Comparison of ENCODE assay signal across 18 cellular contexts in the genomic region with DNA sequence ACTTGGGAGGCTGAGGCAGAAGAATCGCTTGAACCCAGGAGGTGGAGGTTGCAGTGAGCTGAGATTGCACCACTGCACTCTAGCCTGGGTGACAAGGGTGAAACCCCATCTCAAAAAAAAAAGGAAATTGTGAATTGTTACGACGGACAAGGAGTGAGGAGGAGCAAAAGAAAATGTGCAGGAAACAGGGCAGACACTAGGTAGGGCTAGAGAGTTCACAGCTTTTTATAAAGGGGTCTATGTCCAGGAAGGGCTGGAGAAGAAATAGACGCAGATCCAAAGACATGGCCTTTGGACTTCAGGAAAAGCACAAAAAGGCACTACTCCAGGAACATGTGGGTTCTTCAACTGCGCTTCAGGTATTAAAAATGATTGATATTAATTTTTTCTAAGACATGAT. TPM values are rescaled to one million over a fixed set of nuclear protein-coding genes. Genes with fewer than 3 reads are reported as not detected.
A peak's percentile ranks its signal among the peaks of the same experiment; 100 is the strongest.
DNase-seq lines count a peak whose midpoint lies in the region; ATAC-seq and TF ChIP-seq lines count a peak whose summit lies in the region.
"Had no signal": no experiment of that assay in that cellular context is flagged by ENCODE, and none has a peak within 500 bp of the region (broad histone marks: within the 10 kb centered on the region; RNA-seq: fewer than 3 reads in every experiment).

No MANE protein-coding gene starts in this region.

- no peak for TF ChIP-seq CTCF in activated CD8-positive, alpha-beta T cell treated with anti-CD3 and anti-CD28 coated beads for 36 hours (IDR thresholded peaks at IDR 0.05)
- TF ChIP-seq CTCF in NB4 (IDR thresholded peaks at IDR 0.05; ENCODE audit: low read depth, low read length) (peak; percentile 24), choroid plexus epithelial cell (conservative IDR thresholded peaks at IDR 0.05; ENCODE audit: low read depth, low read length) (peak; percentile 31), osteocyte (IDR thresholded peaks at IDR 0.05) (no peak), testis (IDR thresholded peaks at IDR 0.05) (no peak)

- intact Hi-C loops in activated CD8-positive, alpha-beta T cell treated with anti-CD3 and anti-CD28 coated beads for 36 hours (cut with micrococcal nuclease), result no loop called here
- intact Hi-C loops in testis (cut with DNase I; ENCODE audit: low total_unique reads), result no loop called here

- no peak overlapping the region for H3K4me3 Mint-ChIP-seq in activated CD8-positive, alpha-beta T cell treated with anti-CD3 and anti-CD28 coated beads for 36 hours
- no peak overlapping the region for H3K4me3 Mint-ChIP-seq in activated CD8-positive, alpha-beta T cell treated with anti-CD3 and anti-CD28 coated beads, Interleukin-2, amount 10 ng/mL, durations not matched to agents 7 days and 5 days
- H3K4me3 Mint-ChIP-seq in osteocyte (ENCODE audit: unreplicated experiment), result no peak overlapping the region
- H3K4me3 Mint-ChIP-seq: IgD-negative memory B cell had no signal

- peak overlapping the region; percentile 13 for H3K27ac Mint-ChIP-seq in activated CD8-positive, alpha-beta T cell treated with anti-CD3 and anti-CD28 coated beads for 36 hours
- H3K27ac Mint-ChIP-seq in activated CD8-positive, alpha-beta T cell treated with anti-CD3 and anti-CD28 coated beads, Interleukin-2, amount 10 ng/mL, durations not matched to agents 7 days and 5 days, result no peak overlapping the region
- no peak overlapping the region for H3K27ac Mint-ChIP-seq in osteocyte (ENCODE audit: unreplicated experiment)
- H3K27ac Mint-ChIP-seq: IgD-negative memory B cell had no signal

- no peaks in the 10 kb centered on the region for H3K27me3 Mint-ChIP-seq in activated CD8-positive, alpha-beta T cell treated with anti-CD3 and anti-CD28 coated beads for 36 hours
- H3K27me3 Mint-ChIP-seq in activated CD8-positive, alpha-beta T cell treated with anti-CD3 and anti-CD28 coated beads, Interleukin-2, amount 10 ng/mL, durations not matched to agents 7 days and 5 days (ENCODE audit: low read depth), result no peaks in the 10 kb centered on the region
- H3K27me3 Mint-ChIP-seq in osteocyte (ENCODE audit: unreplicated experiment), result no peaks in the 10 kb centered on the region
- H3K27me3 Mint-ChIP-seq: IgD-negative memory B cell had no signal

- H3K9me3 Mint-ChIP-seq in activated CD8-positive, alpha-beta T cell treated with anti-CD3 and anti-CD28 coated beads for 36 hours, result no peaks in the 10 kb centered on the region
- no peaks in the 10 kb centered on the region for H3K9me3 Mint-ChIP-seq in activated CD8-positive, alpha-beta T cell treated with anti-CD3 and anti-CD28 coated beads, Interleukin-2, amount 10 ng/mL, durations not matched to agents 7 days and 5 days (ENCODE audit: insufficient read depth)
- H3K9me3 Mint-ChIP-seq in osteocyte (ENCODE audit: unreplicated experiment), result no peaks in the 10 kb centered on the region
- H3K9me3 Mint-ChIP-seq: IgD-negative memory B cell had no signal

- peaks cover 42% of the 10 kb centered on the region for H3K4me1 Mint-ChIP-seq in activated CD8-positive, alpha-beta T cell treated with anti-CD3 and anti-CD28 coated beads for 36 hours (ENCODE audit: low read depth)
- H3K4me1 Mint-ChIP-seq in activated CD8-positive, alpha-beta T cell treated with anti-CD3 and anti-CD28 coated beads, Interleukin-2, amount 10 ng/mL, durations not matched to agents 7 days and 5 days (ENCODE audit: low read depth), result peaks cover 19% of the 10 kb centered on the region
- peaks cover 3% of the 10 kb centered on the region for H3K4me1 Mint-ChIP-seq in osteocyte (ENCODE audit: unreplicated experiment)

- H3K36me3 Mint-ChIP-seq in activated CD8-positive, alpha-beta T cell treated with anti-CD3 and anti-CD28 coated beads for 36 hours (ENCODE audit: low read depth), result peaks cover 38% of the 10 kb centered on the region
- peaks cover 33% of the 10 kb centered on the region for H3K36me3 Mint-ChIP-seq in activated CD8-positive, alpha-beta T cell treated with anti-CD3 and anti-CD28 coated beads, Interleukin-2, amount 10 ng/mL, durations not matched to agents 7 days and 5 days (ENCODE audit: low read depth)
- H3K36me3 Mint-ChIP-seq in osteocyte (ENCODE audit: unreplicated experiment), result peaks cover 39% of the 10 kb centered on the region

- H3K9me3 ChIP-seq in testis, result no peaks in the 10 kb centered on the region

- H3K4me3 ChIP-seq in NB4 (ENCODE audit: low read depth, low read length) (no peak overlapping the region), choroid plexus epithelial cell (ENCODE audit: low read depth, low read length) (no peak overlapping the region), testis (no peak overlapping the region)

- no peak for ATAC-seq in activated CD8-positive, alpha-beta T cell treated with anti-CD3 and anti-CD28 coated beads for 36 hours
- ATAC-seq in activated CD8-positive, alpha-beta T cell treated with anti-CD3 and anti-CD28 coated beads, Interleukin-2, amount 10 ng/mL, durations not matched to agents 7 days and 5 days, result no peak
- no peak for ATAC-seq in GM21528 (IDR thresholded peaks at IDR 0.05; ENCODE audit: low FRiP score, unreplicated experiment)

- TF ChIP-seq POLR2A in NB4 (IDR thresholded peaks at IDR 0.05; ENCODE audit: extremely low read depth, insufficient read length) (no peak), testis (IDR thresholded peaks at IDR 0.05) (no peak)

- H3K27ac ChIP-seq in testis, result no peak overlapping the region

- CTCF ChIA-PET in activated CD8-positive, alpha-beta T cell treated with anti-CD3 and anti-CD28 coated beads for 36 hours (lab: Charles Lee), result interaction anchor here (1.1 to 1.3 kb wide), 2 partner anchors 15 to 39 kb away, joined by 3 to 5 read pairs; no protein-coding TSS in a partner anchor
- CTCF ChIA-PET in activated CD8-positive, alpha-beta T cell treated with anti-CD3 and anti-CD28 coated beads, Interleukin-2, amount 10 ng/mL, durations not matched to agents 7 days and 5 days (lab: Charles Lee), result interaction anchor here (1.4 kb wide), 1 partner anchor 8 kb away, joined by 3 read pairs; no protein-coding TSS in a partner anchor

- DNase-seq in activated CD8-positive, alpha-beta T cell treated with anti-CD3 and anti-CD28 coated beads for 36 hours, result no peak
- no peak for DNase-seq in activated CD8-positive, alpha-beta T cell treated with anti-CD3 and anti-CD28 coated beads, Interleukin-2, amount 10 ng/mL, durations not matched to agents 7 days and 5 days
- no peak for DNase-seq in NB4 (ENCODE audit: low read depth)
- DNase-seq in choroid plexus epithelial cell (ENCODE audit: low read depth), result no peak
- DNase-seq in osteocyte (ENCODE audit: extremely low spot score, unreplicated experiment), result peak; percentile 3
- DNase-seq in testis, result no peak
- no peak for DNase-seq in globus pallidus (ENCODE audit: low spot score)
- DNase-seq: 8988T, C1 segment of cervical spinal cord, COR-L47, HCEC 1CT, NCI-H1092, NCI-H2107, NCI-H345, NCI-H526 treated with DMSO at 0.1 percent for 48 hours, RPMI8226 had no signal

- no peaks in the 10 kb centered on the region for H3K4me1 ChIP-seq in testis

- POLR2A ChIA-PET in activated CD8-positive, alpha-beta T cell treated with anti-CD3 and anti-CD28 coated beads for 36 hours (lab: Charles Lee), result interaction anchor here (1.5 kb wide), 1 partner anchor 8 kb away, joined by 5 read pairs; no protein-coding TSS in a partner anchor
- POLR2A ChIA-PET in activated CD8-positive, alpha-beta T cell treated with anti-CD3 and anti-CD28 coated beads, Interleukin-2, amount 10 ng/mL, durations not matched to agents 7 days and 5 days (lab: Charles Lee), result no interaction called here

- no peaks in the 10 kb centered on the region for H3K27me3 ChIP-seq in testis

- WGBS in testis, 2 donors, result 93 to 97% methylated on average over 5 of the region's 5 CpGs

- H3K36me3 ChIP-seq in testis (ENCODE audit: low read depth, missing control alignments), result no peaks in the 10 kb centered on the region

RNA-seq across cellular contexts. Expression of a gene that starts 34.4 kb away (rescaled TPM):
- 1 to 10 TPM; 5.1 to 5.5 TPM for total RNA-seq in activated CD8-positive, alpha-beta T cell treated with anti-CD3 and anti-CD28 coated beads for 36 hours
- 1 to 10 TPM; 4.4 to 4.6 TPM for total RNA-seq in activated CD8-positive, alpha-beta T cell treated with anti-CD3 and anti-CD28 coated beads, Interleukin-2, amount 10 ng/mL, durations not matched to agents 7 days and 5 days
- total RNA-seq in osteocyte (13.8 and 14.5 TPM in 2 replicates), testis (10 to 100 TPM; 23.5 to 28.4 TPM)
- polyA plus RNA-seq in testis (ENCODE audit: insufficient read depth, low read depth, low replicate concordance), result 18.0 TPM

Comparison
In these comparisons a context has a peak if more than half of its experiments do, and no peak if none do; other contexts are left out.
1. CTCF ChIP-seq: peak in NB4 (single experiment) and choroid plexus epithelial cell (single experiment); none in activated CD8-positive, alpha-beta T cell treated with anti-CD3 and anti-CD28 coated beads for 36 hours (single experiment), osteocyte (single experiment) and testis (0 of 3).